Comparison of ENCODE assay signal across 23 cellular contexts in the genomic region with DNA sequence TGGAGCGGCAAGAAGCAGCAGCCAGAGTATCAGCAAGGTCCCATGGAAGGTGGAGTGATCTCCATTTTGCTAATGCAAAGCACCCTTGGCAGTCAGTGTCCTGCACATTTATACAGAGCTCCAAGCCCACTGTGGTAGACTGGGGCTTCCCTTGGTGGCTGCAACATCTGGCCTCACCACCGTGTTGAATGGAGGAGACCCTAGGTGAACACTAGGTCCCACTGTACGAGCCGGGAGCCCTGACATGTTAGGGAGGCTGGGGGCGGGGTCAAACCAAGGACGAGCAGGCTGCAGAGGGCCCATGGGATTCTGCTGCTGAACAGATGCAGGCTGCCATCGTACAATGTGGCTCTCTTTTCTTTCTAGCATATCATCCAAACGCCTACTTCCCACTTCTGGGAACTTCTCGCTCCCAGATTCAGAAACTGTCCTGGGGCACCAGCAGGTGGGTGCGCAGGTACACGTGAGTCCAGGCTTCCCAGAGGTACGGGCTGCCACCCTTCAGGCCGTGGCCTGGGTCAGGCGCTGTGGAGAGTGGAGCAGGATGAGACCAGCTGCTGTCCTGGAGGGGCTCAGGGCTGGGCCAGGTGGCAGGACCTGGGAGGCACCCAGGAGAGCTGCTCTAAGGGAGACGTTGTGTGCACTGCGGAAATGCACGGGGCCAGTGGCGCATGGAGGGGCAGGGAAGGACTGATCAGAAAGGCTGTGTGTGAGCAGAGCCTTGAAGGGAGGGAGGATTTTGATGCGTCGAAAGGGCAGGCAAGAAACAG.
"Had no signal": no experiment of that assay in that cellular context is flagged by ENCODE, and none has a peak within 500 bp of the region (broad histone marks: within the 10 kb centered on the region; RNA-seq: fewer than 3 reads in every experiment).

No MANE protein-coding gene starts in this region.

- H3K9me3 Mint-ChIP-seq: activated CD4-positive, alpha-beta T cell treated with anti-CD3 and anti-CD28 coated beads, Interleukin-2, amount 10 ng/mL, durations not matched to agents 7 days and 5 days; activated naive CD4-positive, alpha-beta T cell treated with anti-CD3 and anti-CD28 coated beads, Interleukin-2, amount 50 U/mL, for 72 hours; central memory CD8-positive, alpha-beta T cell had no signal

- FAIRE-seq: small intestine had no signal

- H3K9me3 ChIP-seq: ascending aorta, gastroesophageal sphincter, transverse colon, vagina had no signal

- H3K27me3 ChIP-seq: ascending aorta, breast epithelium, transverse colon, vagina had no signal

- H3K36me3 Mint-ChIP-seq: activated naive CD4-positive, alpha-beta T cell treated with anti-CD3 and anti-CD28 coated beads, Interleukin-2, amount 50 U/mL, for 72 hours; naive thymus-derived CD4-positive, alpha-beta T cell; stimulated activated memory B cell treated with anti-CD40 and anti-IgM and Interleukin-4, amounts not matched to agents 10 μg/mL and 1 μg/mL and 100 μg/mL, for 72 hours had no signal

- H3K4me1 ChIP-seq: left lung had no signal

- H3K27me3 Mint-ChIP-seq: activated CD4-positive, alpha-beta T cell treated with anti-CD3 and anti-CD28 coated beads, Interleukin-2, amount 10 ng/mL, durations not matched to agents 7 days and 5 days had no signal

- H3K4me3 ChIP-seq: ascending aorta, breast epithelium, coronary artery, gastroesophageal sphincter, left lung, stomach, transverse colon, vagina had no signal

- H3K36me3 ChIP-seq: ascending aorta, breast epithelium, gastroesophageal sphincter, left lung, stomach, transverse colon, vagina had no signal

- H3K4me1 Mint-ChIP-seq: activated CD4-positive, alpha-beta T cell treated with anti-CD3 and anti-CD28 coated beads, Interleukin-2, amount 10 ng/mL, durations not matched to agents 7 days and 5 days; central memory CD8-positive, alpha-beta T cell; stimulated activated memory B cell treated with anti-CD40 and anti-IgM and Interleukin-4, amounts not matched to agents 10 μg/mL and 1 μg/mL and 100 μg/mL, for 72 hours had no signal

- DNase-seq: activated CD4-positive, alpha-beta T cell treated with anti-CD3 and anti-CD28 coated beads, Interleukin-2, amount 10 ng/mL, durations not matched to agents 7 days and 5 days; activated CD4-positive, CD25-positive, alpha-beta regulatory T cell treated with anti-CD3 and anti-CD28 coated beads, Interleukin-2, amount 50 U/mL, for 72 hours; activated T-cell treated with anti-CD3 and anti-CD28 coated beads, Interleukin-2, amount 50 U/mL, for 1 hour; kidney glomerular epithelial cell; naive thymus-derived CD4-positive, alpha-beta T cell; small intestine; stimulated activated CD4-positive, alpha-beta T cell treated with anti-CD3 and anti-CD28 coated beads, Interleukin-15, amount 100 ng/mL, for 24 hours; stomach; T-helper 2 cell; transverse colon had no signal

- H3K27ac ChIP-seq: ascending aorta, breast epithelium, coronary artery, epithelial cell of prostate, gastroesophageal sphincter, left lung, stomach, transverse colon, vagina, VCaP had no signal

- ATAC-seq: activated naive CD4-positive, alpha-beta T cell treated with anti-CD3 and anti-CD28 coated beads, Interleukin-2, amount 50 U/mL, for 72 hours; activated T-helper 17 cell treated with anti-CD3 and anti-CD28 coated beads, Interleukin-2, amount 50 U/mL, for 72 hours; gastroesophageal sphincter; left lung; naive thymus-derived CD4-positive, alpha-beta T cell; sciatic nerve; stimulated activated memory B cell treated with anti-CD40 and anti-IgM and Interleukin-4, amounts not matched to agents 10 μg/mL and 1 μg/mL and 100 μg/mL, for 72 hours had no signal

- H3K4me3 Mint-ChIP-seq: activated CD4-positive, alpha-beta T cell treated with anti-CD3 and anti-CD28 coated beads, Interleukin-2, amount 10 ng/mL, durations not matched to agents 7 days and 5 days; activated T-helper 17 cell treated with anti-CD3 and anti-CD28 coated beads, Interleukin-2, amount 50 U/mL, for 72 hours; central memory CD8-positive, alpha-beta T cell; naive thymus-derived CD4-positive, alpha-beta T cell; stimulated activated memory B cell treated with anti-CD40 and anti-IgM and Interleukin-4, amounts not matched to agents 10 μg/mL and 1 μg/mL and 100 μg/mL, for 72 hours had no signal

- H3K27ac Mint-ChIP-seq: activated CD4-positive, alpha-beta T cell treated with anti-CD3 and anti-CD28 coated beads, Interleukin-2, amount 10 ng/mL, durations not matched to agents 7 days and 5 days; activated T-helper 17 cell treated with anti-CD3 and anti-CD28 coated beads, Interleukin-2, amount 50 U/mL, for 72 hours; stimulated activated memory B cell treated with anti-CD40 and anti-IgM and Interleukin-4, amounts not matched to agents 10 μg/mL and 1 μg/mL and 100 μg/mL, for 72 hours had no signal
